Comparison of ENCODE assay signal across 18 cellular contexts in the genomic region with DNA sequence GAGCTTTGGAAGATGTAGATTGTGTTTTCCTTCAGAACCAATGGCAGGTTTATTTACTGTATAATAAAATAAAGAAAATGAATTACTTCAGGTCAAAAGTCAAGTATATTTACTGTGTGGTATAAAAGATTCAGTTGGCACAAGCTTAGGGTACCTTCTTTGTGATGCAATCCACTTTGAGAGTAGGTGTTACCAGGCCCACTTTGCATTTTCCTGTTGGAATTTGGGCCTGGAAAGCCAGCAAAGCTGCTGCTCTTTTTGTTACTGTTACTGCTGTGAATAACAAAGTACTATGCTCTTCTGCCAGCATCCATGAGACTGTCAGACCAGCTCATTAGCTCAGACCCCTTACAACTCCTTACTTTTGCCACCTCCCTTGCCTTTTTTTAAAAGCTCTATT.
A peak's percentile ranks its signal among the peaks of the same experiment; 100 is the strongest.
DNase-seq lines count a peak whose midpoint lies in the region; FAIRE-seq and TF ChIP-seq lines count a peak whose summit lies in the region.
"Had no signal": no experiment of that assay in that cellular context is flagged by ENCODE, and none has a peak within 500 bp of the region (broad histone marks: within the 10 kb centered on the region; RNA-seq: fewer than 3 reads in every experiment).

No MANE protein-coding gene starts in this region.

- no peak overlapping the region for H3K27ac ChIP-seq in H1 (ENCODE audit: low read depth, low read length)
- H3K27ac ChIP-seq in SK-N-SH (ENCODE audit: low read depth in 2 of 2, low read length in 1 of 2), result no peak overlapping the region
- no peak overlapping the region for H3K27ac ChIP-seq in suprapubic skin
- H3K27ac ChIP-seq: 22Rv1, A549, C4-2B had no signal

- H3K4me1 ChIP-seq in H1 (replicated peaks in 1 of 4; ENCODE audit: control insufficient read depth in 3 of 4, insufficient read depth in 4 of 4, low read length in 3 of 4) (no peaks in the 10 kb centered on the region), SK-N-SH (ENCODE audit: control insufficient read depth in 1 of 2, insufficient read depth in 2 of 2, low read depth in 1 of 2, low read length in 1 of 2) (no peaks in the 10 kb centered on the region), suprapubic skin (no peaks in the 10 kb centered on the region)
- H3K4me1 ChIP-seq: A549, Caco-2, HAP-1 had no signal

- H2BK5ac ChIP-seq in H1 (ENCODE audit: low read depth, low read length), result no peak overlapping the region

- no peak overlapping the region for H3K56ac ChIP-seq in H1 (replicated peaks; ENCODE audit: insufficient read length, low read depth, low read length)

- H3K4ac ChIP-seq in H1 (replicated peaks; ENCODE audit: insufficient read length, low read depth, low read length), result no peak overlapping the region

- no peak overlapping the region for H4K8ac ChIP-seq in H1 (ENCODE audit: extremely low read depth, insufficient read depth, low read length)

- no peaks in the 10 kb centered on the region for H3K79me2 ChIP-seq in H1 (ENCODE audit: control insufficient read depth in 1 of 2, insufficient read depth in 2 of 2, low read length in 2 of 2)
- no peaks in the 10 kb centered on the region for H3K79me2 ChIP-seq in SK-N-SH (ENCODE audit: insufficient read depth)

- H3K14ac ChIP-seq in H1 (ENCODE audit: insufficient read length), result no peak overlapping the region

- TF ChIP-seq EP300 in H1 (IDR thresholded peaks at IDR 0.05; ENCODE audit: borderline replicate concordance in 1 of 2, low read depth in 2 of 2, low read length in 2 of 2) (no peak), SK-N-SH (IDR thresholded peaks at IDR 0.05; ENCODE audit: borderline replicate concordance in 1 of 2, low read depth in 1 of 2, low read length in 1 of 2) (no peak), suprapubic skin (IDR thresholded peaks at IDR 0.05) (no peak)

- no peak overlapping the region for H2AFZ ChIP-seq in H1 (ENCODE audit: low read length)
- no peak overlapping the region for H2AFZ ChIP-seq in SK-N-SH (ENCODE audit: low read depth)

- H2BK120ac ChIP-seq in H1 (replicated peaks; ENCODE audit: low read depth, low read length), result no peak overlapping the region

- no peak overlapping the region for H4K91ac ChIP-seq in H1 (replicated peaks; ENCODE audit: insufficient read length, low read length)

- H3K18ac ChIP-seq in H1 (ENCODE audit: extremely low read depth, low read length), result no peak overlapping the region

- H2BK12ac ChIP-seq in H1 (ENCODE audit: low read depth, low read length), result no peak overlapping the region

- H3K36me3 ChIP-seq in H1 (ENCODE audit: control insufficient read depth in 2 of 4, insufficient read depth in 4 of 4, low read length in 3 of 4), result no peaks in the 10 kb centered on the region
- H3K36me3 ChIP-seq in SK-N-SH (replicated peaks in 1 of 2; ENCODE audit: control insufficient read depth in 1 of 2, insufficient read depth in 2 of 2, low read length in 1 of 2), result no peaks in the 10 kb centered on the region
- no peaks in the 10 kb centered on the region for H3K36me3 ChIP-seq in suprapubic skin
- H3K36me3 ChIP-seq: HAP-1 had no signal

- FAIRE-seq in H1 (lab: Jason Lieb, UNC), result peak; percentile 60
- FAIRE-seq: A549, GM12878 had no signal

- no peaks in the 10 kb centered on the region for H3F3A ChIP-seq in SK-N-SH (replicated peaks; ENCODE audit: insufficient read depth)

- H2AK5ac ChIP-seq in H1 (ENCODE audit: low read depth, low read length), result no peak overlapping the region

- H3K4me2 ChIP-seq in H1 (ENCODE audit: insufficient read depth in 1 of 2, low read depth in 2 of 2, low read length in 2 of 2) (no peak overlapping the region), SK-N-SH (no peak overlapping the region)
- H3K4me2 ChIP-seq: A549 had no signal

- H3K27me3 ChIP-seq in H1 (replicated peaks in 1 of 4; ENCODE audit: control insufficient read depth in 3 of 4, extremely low read depth in 1 of 4, insufficient read depth in 3 of 4, low read length in 3 of 4) (no peaks in the 10 kb centered on the region), SK-N-SH (ENCODE audit: insufficient read depth) (no peaks in the 10 kb centered on the region), suprapubic skin (no peaks in the 10 kb centered on the region)

- H2BK15ac ChIP-seq in H1 (ENCODE audit: low read length), result no peak overlapping the region

- peak; percentile 4 for DNase-seq in DMS153 (lab: John Stamatoyannopoulos, UW)
- DNase-seq in DMS153 treated with DMSO at 0.1 percent for 48 hours (lab: John Stamatoyannopoulos, UW; ENCODE audit: unreplicated experiment), result no peak
- no peak for DNase-seq in H1 (ENCODE audit: low read depth in 1 of 2, low spot score in 2 of 2)
- DNase-seq in iPS-NIHi11 (ENCODE audit: low spot score), result peak; percentile 9
- no peak for DNase-seq in SK-N-SH
- no peak for DNase-seq in suprapubic skin (ENCODE audit: low spot score in 2 of 2)
- DNase-seq in activated effector memory CD4-positive, alpha-beta T cell treated with Interleukin-2 at 50 U/mL for 16 hours, result no peak
- DNase-seq: AML-193; Caco-2; CD4-positive, alpha-beta T cell; DMS53; DND-41; EL had no signal

- TF ChIP-seq POLR2A in H1 (IDR thresholded peaks at IDR 0.05; ENCODE audit: control extremely low read depth in 1 of 2, low read depth in 2 of 2, low read length in 2 of 2), result no peak
- no peak for TF ChIP-seq POLR2A in suprapubic skin (IDR thresholded peaks at IDR 0.05)

- H3K23me2 ChIP-seq in H1 (ENCODE audit: low read depth, low read length), result no peaks in the 10 kb centered on the region

- POLR2A ChIA-PET in H1 (lab: Charles Lee; ENCODE audit: partially characterized antibody) (interaction anchor here (1.2 kb wide), 1 partner anchor 121 kb away, joined by 3 read pairs; no protein-coding TSS in a partner anchor), SK-N-SH (lab: Yijun Ruan, JAX) (no interaction called here)

- H4K20me1 ChIP-seq in H1 (replicated peaks in 1 of 2; ENCODE audit: control insufficient read depth in 1 of 2, insufficient read depth in 2 of 2, low read length in 2 of 2) (no peaks in the 10 kb centered on the region), SK-N-SH (ENCODE audit: insufficient read depth) (no peaks in the 10 kb centered on the region)

- H3K23ac ChIP-seq in H1 (ENCODE audit: insufficient read length), result no peak overlapping the region

- TF ChIP-seq CTCF in H1 (IDR thresholded peaks at IDR 0.05; ENCODE audit: control extremely low read depth in 1 of 3, insufficient read depth in 1 of 3, low read depth in 1 of 3, low read length in 3 of 3), result no peak
- no peak for TF ChIP-seq CTCF in SK-N-SH (IDR thresholded peaks at IDR 0.05)
- no peak for TF ChIP-seq CTCF in suprapubic skin (IDR thresholded peaks at IDR 0.05)

- no peak for TF ChIP-seq RAD21 in H1 (IDR thresholded peaks at IDR 0.05 in 1 of 2, conservative IDR thresholded peaks at IDR 0.05 in 1 of 2; ENCODE audit: low read depth in 2 of 2, low read length in 2 of 2)
- no peak for TF ChIP-seq RAD21 in SK-N-SH (IDR thresholded peaks at IDR 0.05; ENCODE audit: low read length)

- H3K9ac ChIP-seq in H1 (replicated peaks in 1 of 4; ENCODE audit: extremely low read depth in 1 of 4, low read depth in 3 of 4, low read length in 3 of 4) (no peak overlapping the region), SK-N-SH (no peak overlapping the region)

- H4K5ac ChIP-seq in H1 (ENCODE audit: insufficient read length, low read depth, low read length), result no peak overlapping the region

- H3K79me1 ChIP-seq in H1 (ENCODE audit: low read depth, low read length), result no peaks in the 10 kb centered on the region

- no peak overlapping the region for H2BK20ac ChIP-seq in H1 (ENCODE audit: low read length)

- CTCF ChIA-PET in H1 (lab: Charles Lee; ENCODE audit: partially characterized antibody), result no interaction called here
- CTCF ChIA-PET in SK-N-SH (lab: Yijun Ruan, JAX), result no interaction called here

- no peak overlapping the region for H3K4me3 ChIP-seq in H1 (ENCODE audit: extremely low read depth in 1 of 4, insufficient read depth in 2 of 4, low read depth in 3 of 4, low read length in 4 of 4)
- no peak overlapping the region for H3K4me3 ChIP-seq in SK-N-SH (ENCODE audit: low read depth in 2 of 2, low read length in 1 of 2)
- no peak overlapping the region for H3K4me3 ChIP-seq in suprapubic skin
- H3K4me3 ChIP-seq: A549, GM12878, HAP-1 had no signal

- H3K9me3 ChIP-seq in H1 (ENCODE audit: insufficient read depth in 2 of 2, low read depth in 1 of 2, low read length in 1 of 2), result no peaks in the 10 kb centered on the region
- 0 out of 2 replicates have a peak, but pooled peaks cover 8% of the 10 kb centered on the region for H3K9me3 ChIP-seq in SK-N-SH
- no peaks in the 10 kb centered on the region for H3K9me3 ChIP-seq in suprapubic skin
- H3K9me3 ChIP-seq: A549, HAP-1 had no signal

- no peaks in the 10 kb centered on the region for H3K9me2 ChIP-seq in SK-N-SH

TF ChIP-seq in H1, 55 proteins besides CTCF, POLR2A, EP300 and RAD21 (continues in another document):
- TF ChIP-seq TAF1 (IDR thresholded peaks at IDR 0.05; ENCODE audit: low read depth, low read length), result no peak
- TF ChIP-seq CEBPB (IDR thresholded peaks at IDR 0.05; ENCODE audit: low read depth, low read length), result peak; percentile 90
- TF ChIP-seq CBX8 (IDR thresholded peaks at IDR 0.05; ENCODE audit: borderline replicate concordance, low read depth, low read length), result no peak
- TF ChIP-seq, protein P1, sequence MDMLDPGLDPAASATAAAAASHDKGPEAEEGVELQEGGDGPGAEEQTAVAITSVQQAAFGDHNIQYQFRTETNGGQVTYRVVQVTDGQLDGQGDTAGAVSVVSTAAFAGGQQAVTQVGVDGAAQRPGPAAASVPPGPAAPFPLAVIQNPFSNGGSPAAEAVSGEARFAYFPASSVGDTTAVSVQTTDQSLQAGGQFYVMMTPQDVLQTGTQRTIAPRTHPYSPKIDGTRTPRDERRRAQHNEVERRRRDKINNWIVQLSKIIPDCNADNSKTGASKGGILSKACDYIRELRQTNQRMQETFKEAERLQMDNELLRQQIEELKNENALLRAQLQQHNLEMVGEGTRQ (IDR thresholded peaks at IDR 0.05; ENCODE audit: low read length), result no peak
- TF ChIP-seq TEAD4 (IDR thresholded peaks at IDR 0.05; ENCODE audit: low read depth, low read length), result peak; percentile 46; the same call in 1 of the 2 replicates

TF ChIP-seq in SK-N-SH, 30 proteins besides CTCF, POLR2A, EP300 and RAD21 (continues in another document):
- TF ChIP-seq ELF1 (IDR thresholded peaks at IDR 0.05), result no peak

Comparison
In these comparisons a context has a peak if more than half of its experiments do, and no peak if none do; other contexts are left out.
1. DNase-seq: peak in DMS153 (single experiment) and iPS-NIHi11 (single experiment); none in DMS153 treated with DMSO at 0.1 percent for 48 hours (single experiment), H1 (0 of 2), SK-N-SH (single experiment), suprapubic skin (0 of 2) and activated effector memory CD4-positive, alpha-beta T cell treated with Interleukin-2 at 50 U/mL for 16 hours (single experiment).